ENCODE assay signal across 1 cellular context in genomic region chr3:56468184-56469106, GRCh38.
TF ChIP-seq lines count a peak whose summit lies in the region.

Gene ERC2 (minus strand): TSS chr3:56468467.

TF ChIP-seq in H1, 55 proteins besides CTCF, POLR2A, EP300 and RAD21 (continued from another document):
- TF ChIP-seq NANOG (IDR thresholded peaks at IDR 0.05; ENCODE audit: insufficient read depth, low read depth, low read length, poor library complexity, severe bottlenecking): peak; percentile 61
- no peak for TF ChIP-seq CHD1 (IDR thresholded peaks at IDR 0.05; ENCODE audit: low read depth, low read length)
- 0 out of 2 replicates have a peak, but pooled peaks have one; percentile 44 for TF ChIP-seq E2F6 (IDR thresholded peaks at IDR 0.05)
- no peak for TF ChIP-seq ATF2 (IDR thresholded peaks at IDR 0.05; ENCODE audit: low read length)
- TF ChIP-seq TBP (IDR thresholded peaks at IDR 0.05; ENCODE audit: low read depth, low read length): peak; percentile 42; the same call in 1 of the 2 replicates
- peak; percentile 84 for TF ChIP-seq CTBP2 (IDR thresholded peaks at IDR 0.05; ENCODE audit: borderline replicate concordance, insufficient read depth, insufficient read length, low read length)
- TF ChIP-seq TEAD4 (IDR thresholded peaks at IDR 0.05; ENCODE audit: low read depth, low read length): peak; percentile 92
- 0 out of 2 replicates have a peak, but pooled peaks have one; percentile 67 for TF ChIP-seq YY1 (IDR thresholded peaks at IDR 0.05; ENCODE audit: low read depth, low read length)
- no peak for TF ChIP-seq CHD7 (IDR thresholded peaks at IDR 0.05; ENCODE audit: insufficient replicate concordance, low read length)
- 0 out of 2 replicates have a peak, but pooled peaks have one; percentile 31 for TF ChIP-seq TAF1 (IDR thresholded peaks at IDR 0.05; ENCODE audit: low read depth, low read length)
- no peak for TF ChIP-seq NRF1 (IDR thresholded peaks at IDR 0.05; ENCODE audit: low read depth, low read length)
- no peak for TF ChIP-seq FOSL1 (IDR thresholded peaks at IDR 0.05; ENCODE audit: insufficient read depth, low read depth, low read length)
- no peak for TF ChIP-seq ASH2L (IDR thresholded peaks at IDR 0.05; ENCODE audit: low read length)
- TF ChIP-seq CHD2 (IDR thresholded peaks at IDR 0.05; ENCODE audit: low read length): no peak
- TF ChIP-seq KDM1A (IDR thresholded peaks at IDR 0.05; ENCODE audit: borderline replicate concordance, low read length): peak; percentile 79
- TF ChIP-seq POU5F1 (IDR thresholded peaks at IDR 0.05; ENCODE audit: low read depth, low read length): no peak
- no peak for TF ChIP-seq POLR2AphosphoS5 (IDR thresholded peaks at IDR 0.05; ENCODE audit: low read depth, low read length)
- no peak for TF ChIP-seq SAP30 (IDR thresholded peaks at IDR 0.05; ENCODE audit: insufficient read depth, insufficient replicate concordance, low read length)
- peak; percentile 13 for TF ChIP-seq TAF7 (optimal IDR thresholded peaks at IDR 0.05; ENCODE audit: borderline replicate concordance, low read depth, low read length)
- peak; percentile 93; the same call in 1 of the 2 replicates for TF ChIP-seq RBBP5 (IDR thresholded peaks at IDR 0.05; ENCODE audit: borderline replicate concordance, low read depth, low read length)
- TF ChIP-seq EZH2 (IDR thresholded peaks at IDR 0.05; ENCODE audit: low read depth, low read length, severe bottlenecking): no peak
- 0 out of 4 replicates have a peak, but pooled peaks of 1 of the 2 experiments have one; percentile 22 for TF ChIP-seq HDAC2 (IDR thresholded peaks at IDR 0.05; ENCODE audit: borderline replicate concordance in 1 of 2, low read depth in 2 of 2, low read length in 2 of 2)
- TF ChIP-seq USF2 (IDR thresholded peaks at IDR 0.05; ENCODE audit: low read length): no peak
